14 cellular contexts compared by ENCODE assay signal in the genomic region with DNA sequence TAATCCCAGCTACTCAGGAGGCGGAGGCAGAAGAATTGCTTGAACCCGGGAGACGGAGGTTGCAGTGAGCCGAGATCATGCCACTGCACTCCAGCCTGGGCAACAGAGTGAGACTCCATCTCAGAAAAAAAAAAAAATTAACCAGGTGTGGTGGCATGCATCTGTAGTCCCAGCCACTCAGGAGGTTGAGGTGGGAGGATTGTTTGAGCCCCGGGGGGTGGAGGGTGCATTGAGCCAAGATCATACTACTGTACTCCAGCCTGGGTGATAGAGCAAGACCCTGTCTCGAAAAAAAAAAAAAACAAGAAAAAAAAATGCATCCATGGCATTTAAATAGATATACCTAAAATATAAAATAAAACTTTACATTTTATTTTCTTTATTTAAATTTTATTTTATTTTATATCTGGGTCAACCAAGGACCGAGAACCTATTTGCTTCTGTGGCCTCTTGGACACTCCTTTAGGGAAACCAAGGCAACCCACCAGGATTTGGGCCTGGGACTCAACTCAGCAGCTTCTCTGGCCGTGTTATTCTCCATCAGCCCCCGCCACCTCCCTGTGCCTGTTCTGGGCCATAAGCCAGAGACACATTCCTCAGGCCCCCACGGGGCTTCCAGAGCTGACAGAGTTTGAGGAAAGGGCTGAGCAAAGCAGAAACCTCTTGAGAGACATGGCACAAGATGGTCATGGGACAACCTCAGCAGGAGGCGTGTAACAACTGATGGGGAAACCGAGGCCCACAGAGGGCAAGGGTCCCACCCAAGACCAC. TPM values are rescaled to one million over a fixed set of nuclear protein-coding genes. Genes with fewer than 3 reads are reported as not detected.
DNase-seq lines count a peak whose midpoint lies in the region; ATAC-seq and TF ChIP-seq lines count a peak whose summit lies in the region.
"Had no signal": no experiment of that assay in that cellular context is flagged by ENCODE, and none has a peak within 500 bp of the region (broad histone marks: within the 10 kb centered on the region; RNA-seq: fewer than 3 reads in every experiment).

No MANE protein-coding gene starts in this region.

- in situ Hi-C loops in brain microvascular endothelial cell (cut with HindIII; ENCODE audit: low pct_ligation_motif_present, low sequenced_read_pairs), result no loop called here

- no peaks in the 10 kb centered on the region for H3K9me3 ChIP-seq in effector memory CD4-positive, alpha-beta T cell (ENCODE audit: control insufficient read depth, low read length)
- H3K9me3 ChIP-seq: stomach had no signal

- no peak overlapping the region for H3K4me3 ChIP-seq in brain microvascular endothelial cell (ENCODE audit: low read depth, low read length)
- no peak overlapping the region for H3K4me3 ChIP-seq in retinal pigment epithelial cell (ENCODE audit: low read length)
- no peak overlapping the region for H3K4me3 ChIP-seq in effector memory CD4-positive, alpha-beta T cell (ENCODE audit: insufficient read depth, low read depth, low read length, poor library complexity, severe bottlenecking)
- H3K4me3 ChIP-seq: stomach had no signal

- no peaks in the 10 kb centered on the region for H3K4me1 ChIP-seq in effector memory CD4-positive, alpha-beta T cell (ENCODE audit: control insufficient read depth, insufficient read depth, low read length, poor library complexity, severe bottlenecking)

- no peaks in the 10 kb centered on the region for H3K27me3 ChIP-seq in brain microvascular endothelial cell (replicated peaks)
- no peaks in the 10 kb centered on the region for H3K27me3 ChIP-seq in effector memory CD4-positive, alpha-beta T cell (replicated peaks; ENCODE audit: control insufficient read depth, insufficient read depth, low read length, poor library complexity, severe bottlenecking)
- H3K27me3 ChIP-seq: stomach had no signal

- TF ChIP-seq CTCF in brain microvascular endothelial cell (IDR thresholded peaks at IDR 0.05; ENCODE audit: low read depth, low read length, missing control alignments), result no peak
- TF ChIP-seq CTCF in retinal pigment epithelial cell (conservative IDR thresholded peaks at IDR 0.05; ENCODE audit: low read depth, low read length), result no peak

- ATAC-seq in left ventricle myocardium superior, result peak; percentile 57
- ATAC-seq: natural killer cell had no signal

- intact Hi-C loops in left ventricle myocardium superior (cut with micrococcal nuclease), result no loop called here

- H3K27ac ChIP-seq in brain microvascular endothelial cell, result no peak overlapping the region
- no peak overlapping the region for H3K27ac ChIP-seq in effector memory CD4-positive, alpha-beta T cell (ENCODE audit: insufficient read depth, low read length, poor library complexity, severe bottlenecking)
- H3K27ac ChIP-seq: RWPE1, VCaP had no signal

- no peaks in the 10 kb centered on the region for H3K36me3 ChIP-seq in brain microvascular endothelial cell (replicated peaks)
- H3K36me3 ChIP-seq in effector memory CD4-positive, alpha-beta T cell (ENCODE audit: control insufficient read depth, insufficient read depth, low read length), result no peaks in the 10 kb centered on the region

- DNase-seq in Daoy (ENCODE audit: low read depth) (peak; percentile 31), brain microvascular endothelial cell (peak; percentile 69), left ventricle myocardium superior (peak; percentile 79), retinal pigment epithelial cell (ENCODE audit: low read depth) (peak; percentile 83), COR-L47 (lab: John Stamatoyannopoulos, UW) (no peak), NCI-H2029 (lab: John Stamatoyannopoulos, UW) (no peak), epidermal melanocyte (ENCODE audit: insufficient read length, low spot score) (no peak)
- DNase-seq in effector memory CD4-positive, alpha-beta T cell, result no peak
- DNase-seq: CD4-positive, alpha-beta T cell; natural killer cell; NCI-H226; stomach had no signal

RNA-seq across cellular contexts. Expression of a gene that starts 6.2 kb away (rescaled TPM):
- total RNA-seq in Daoy (2014; rRNA removed; shearing (Covaris generic)), result 2.5 and 3.2 TPM in 2 replicates
- 226 TPM for total RNA-seq in left ventricle myocardium superior

RNA-seq across cellular contexts. Expression of a gene that starts 36.0 kb away (rescaled TPM):
- total RNA-seq in Daoy (2014; rRNA removed; shearing (Covaris generic)), result 31.9 and 50.5 TPM in 2 replicates
- 20.6 TPM for total RNA-seq in left ventricle myocardium superior

RNA-seq across cellular contexts. Expression of a gene that starts 52.6 kb away (rescaled TPM):
- 3.6 and 5.1 TPM in 2 replicates for total RNA-seq in Daoy (2014; rRNA removed; shearing (Covaris generic))
- total RNA-seq in left ventricle myocardium superior, result 10.2 TPM

Comparison
In these comparisons a context has a peak if more than half of its experiments do, and no peak if none do; other contexts are left out.
1. DNase-seq: peak in Daoy (single experiment), brain microvascular endothelial cell (single experiment), left ventricle myocardium superior (single experiment) and retinal pigment epithelial cell (single experiment); none in COR-L47 (single experiment), NCI-H2029 (single experiment), epidermal melanocyte (single experiment) and effector memory CD4-positive, alpha-beta T cell (0 of 3).
2. RNA of a gene that starts 6.2 kb away (total RNA-seq): 226 TPM in left ventricle myocardium superior (single experiment); 2.5 to 3.2 TPM in Daoy; every median in the first group is over 10 times any median in the second.